In the genomic region with DNA sequence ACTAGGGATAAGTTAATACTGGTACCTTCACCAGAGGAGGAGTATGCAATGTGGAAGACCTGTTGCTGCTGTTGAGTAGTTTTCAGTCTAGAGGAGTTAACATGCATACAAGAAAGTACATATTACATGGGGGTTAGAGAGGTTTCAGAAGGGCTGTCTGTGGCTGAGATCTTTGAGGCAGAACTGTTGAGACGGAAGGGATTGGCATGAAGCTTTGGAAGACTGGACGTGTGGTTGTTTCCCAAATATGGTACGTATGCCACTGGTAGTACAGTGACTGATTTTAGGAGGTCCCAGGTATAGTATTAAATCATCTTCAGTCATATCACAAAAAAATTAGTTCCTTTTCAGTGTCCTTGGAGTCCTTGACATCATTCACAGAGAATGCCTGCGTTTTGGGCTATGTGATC, we compare ENCODE assay signal across 15 cellular contexts. TPM values are rescaled to one million over a fixed set of nuclear protein-coding genes. Genes with fewer than 3 reads are reported as not detected.
A peak's percentile ranks its signal among the peaks of the same experiment; 100 is the strongest.
DNase-seq lines count a peak whose midpoint lies in the region; ATAC-seq and TF ChIP-seq lines count a peak whose summit lies in the region.
"Had no signal": no experiment of that assay in that cellular context is flagged by ENCODE, and none has a peak within 500 bp of the region (broad histone marks: within the 10 kb centered on the region; RNA-seq: fewer than 3 reads in every experiment).

No MANE protein-coding gene starts in this region.

- intact Hi-C loops in sigmoid colon (cut with DNase I): no loop called here
- intact Hi-C loops in lower lobe of right lung (cut with DNase I): no loop called here

- peaks cover 62% of the 10 kb centered on the region for H3K4me1 Mint-ChIP-seq in activated CD8-positive, alpha-beta T cell treated with anti-CD3 and anti-CD28 coated beads, Interleukin-2, amount 10 ng/mL, durations not matched to agents 7 days and 5 days (ENCODE audit: low read depth)

- peaks cover 62% of the 10 kb centered on the region for H3K36me3 Mint-ChIP-seq in activated CD8-positive, alpha-beta T cell treated with anti-CD3 and anti-CD28 coated beads, Interleukin-2, amount 10 ng/mL, durations not matched to agents 7 days and 5 days (ENCODE audit: low read depth)

- DNase-seq in activated CD8-positive, alpha-beta T cell treated with anti-CD3 and anti-CD28 coated beads, Interleukin-2, amount 10 ng/mL, durations not matched to agents 7 days and 5 days: no peak
- DNase-seq in NCI-H146 treated with DMSO at 0.1 percent for 48 hours (lab: John Stamatoyannopoulos, UW; ENCODE audit: unreplicated experiment): no peak
- no peak for DNase-seq in NAMALWA (ENCODE audit: low spot score)
- DNase-seq in sigmoid colon: no peak
- DNase-seq in lower lobe of right lung: no peak
- DNase-seq: activated CD4-positive, alpha-beta T cell treated with anti-CD3 and anti-CD28 coated beads, Interleukin-2, amount 10 ng/mL, durations not matched to agents 7 days and 5 days; kidney; NCI-H2081 treated with DMSO at 0.1 percent for 48 hours; stimulated activated CD4-positive, alpha-beta T cell treated with anti-CD3 and anti-CD28 coated beads, Interleukin-4, amount 100 ng/mL, for 24 hours had no signal

- H3K27me3 ChIP-seq in sigmoid colon (no peaks in the 10 kb centered on the region), lower lobe of right lung (ENCODE audit: low read depth) (no peaks in the 10 kb centered on the region)

- H3K4me1 ChIP-seq in sigmoid colon (peaks cover 0 to 16% (median 4%) of the 10 kb centered on the region in 4 donors), lower lobe of right lung (peaks cover 7% of the 10 kb centered on the region)

- peak; percentile 71 for ATAC-seq in GM18505 (IDR thresholded peaks at IDR 0.05; ENCODE audit: unreplicated experiment)
- ATAC-seq in GM19452 (IDR thresholded peaks at IDR 0.05; ENCODE audit: unreplicated experiment): peak; percentile 46
- ATAC-seq in HG02981 (IDR thresholded peaks at IDR 0.05; ENCODE audit: unreplicated experiment): peak; percentile 68
- ATAC-seq in activated CD8-positive, alpha-beta T cell treated with anti-CD3 and anti-CD28 coated beads, Interleukin-2, amount 10 ng/mL, durations not matched to agents 7 days and 5 days: no peak
- ATAC-seq in lower lobe of right lung: no peak

- no peaks in the 10 kb centered on the region for H3K36me3 ChIP-seq in sigmoid colon
- H3K36me3 ChIP-seq in lower lobe of right lung: no peaks in the 10 kb centered on the region

- peak overlapping the region; percentile 3 for H3K27ac Mint-ChIP-seq in activated CD8-positive, alpha-beta T cell treated with anti-CD3 and anti-CD28 coated beads, Interleukin-2, amount 10 ng/mL, durations not matched to agents 7 days and 5 days
- H3K27ac Mint-ChIP-seq: type B pancreatic cell had no signal

- no peaks in the 10 kb centered on the region for H3K27me3 Mint-ChIP-seq in activated CD8-positive, alpha-beta T cell treated with anti-CD3 and anti-CD28 coated beads, Interleukin-2, amount 10 ng/mL, durations not matched to agents 7 days and 5 days (ENCODE audit: low read depth)
- H3K27me3 Mint-ChIP-seq: activated CD4-positive, alpha-beta T cell treated with anti-CD3 and anti-CD28 coated beads, Interleukin-2, amount 10 ng/mL, durations not matched to agents 7 days and 5 days; type B pancreatic cell had no signal

- H3K4me3 ChIP-seq in sigmoid colon: no peak overlapping the region
- no peak overlapping the region for H3K4me3 ChIP-seq in lower lobe of right lung

- CTCF ChIA-PET in activated CD8-positive, alpha-beta T cell treated with anti-CD3 and anti-CD28 coated beads, Interleukin-2, amount 10 ng/mL, durations not matched to agents 7 days and 5 days (lab: Charles Lee): interaction anchor here (1.0 to 1.4 kb wide), 3 partner anchors 17 to 105 kb away, joined by 3 to 5 read pairs (median 4); partner anchors contain the start of gene TNFAIP8

- peaks cover 5% of the 10 kb centered on the region for H3K9me3 Mint-ChIP-seq in activated CD8-positive, alpha-beta T cell treated with anti-CD3 and anti-CD28 coated beads, Interleukin-2, amount 10 ng/mL, durations not matched to agents 7 days and 5 days (ENCODE audit: insufficient read depth)
- H3K9me3 Mint-ChIP-seq: activated CD4-positive, alpha-beta T cell treated with anti-CD3 and anti-CD28 coated beads, Interleukin-2, amount 10 ng/mL, durations not matched to agents 7 days and 5 days; type B pancreatic cell had no signal

- no peaks in the 10 kb centered on the region for H3K9me3 ChIP-seq in sigmoid colon
- H3K9me3 ChIP-seq in lower lobe of right lung: no peaks in the 10 kb centered on the region

- TF ChIP-seq POLR2A in GM18505 (IDR thresholded peaks at IDR 0.05; ENCODE audit: borderline replicate concordance, extremely low read depth, insufficient read depth, insufficient read length): peak; percentile 32
- no peak for TF ChIP-seq POLR2A in sigmoid colon (IDR thresholded peaks at IDR 0.05)

- no peak for TF ChIP-seq EP300 in sigmoid colon (IDR thresholded peaks at IDR 0.05)

- POLR2A ChIA-PET in activated CD8-positive, alpha-beta T cell treated with anti-CD3 and anti-CD28 coated beads, Interleukin-2, amount 10 ng/mL, durations not matched to agents 7 days and 5 days (lab: Charles Lee): interaction anchor here (0.9 to 1.7 kb wide), 2 partner anchors 11 to 17 kb away, joined by 3 to 5 read pairs; partner anchors contain the start of gene TNFAIP8

- 87 to 95% methylated on average over 4 of the region's 4 CpGs for WGBS in sigmoid colon, 2 donors

- H3K27ac ChIP-seq in sigmoid colon (no peak overlapping the region), lower lobe of right lung (no peak overlapping the region)
- H3K27ac ChIP-seq: C4-2B, RWPE1 had no signal

- H3K4me3 Mint-ChIP-seq in activated CD8-positive, alpha-beta T cell treated with anti-CD3 and anti-CD28 coated beads, Interleukin-2, amount 10 ng/mL, durations not matched to agents 7 days and 5 days: no peak overlapping the region
- H3K4me3 Mint-ChIP-seq: activated CD4-positive, alpha-beta T cell treated with anti-CD3 and anti-CD28 coated beads, Interleukin-2, amount 10 ng/mL, durations not matched to agents 7 days and 5 days; type B pancreatic cell had no signal

- no peak for TF ChIP-seq CTCF in sigmoid colon (IDR thresholded peaks at IDR 0.05)
- no peak for TF ChIP-seq CTCF in lower lobe of right lung (IDR thresholded peaks at IDR 0.05)

RNA-seq across cellular contexts. Expression of gene TNFAIP8, which starts 17.6 kb away (rescaled TPM):
- total RNA-seq in activated CD8-positive, alpha-beta T cell treated with anti-CD3 and anti-CD28 coated beads, Interleukin-2, amount 10 ng/mL, durations not matched to agents 7 days and 5 days: 100 to 1,000 TPM; 123 to 127 TPM
- total RNA-seq in sigmoid colon (10 to 100 TPM in 3 of 4 donors, 1 to 10 TPM in 1; 6.9 to 17.9 (median 13.1) TPM), lower lobe of right lung (29.5 TPM)
- polyA plus RNA-seq in sigmoid colon: 10 to 100 TPM in 2 of 3 donors, 1 to 10 TPM in 1; 9.0 to 55.8 (median 19.0) TPM

Comparison
In these comparisons a context has a peak if more than half of its experiments do, and no peak if none do; other contexts are left out.
1. ATAC-seq: peak in GM18505 (single experiment), GM19452 (single experiment) and HG02981 (single experiment); none in activated CD8-positive, alpha-beta T cell treated with anti-CD3 and anti-CD28 coated beads, Interleukin-2, amount 10 ng/mL, durations not matched to agents 7 days and 5 days (single experiment) and lower lobe of right lung (0 of 2).